Comparison of ENCODE assay signal across 1 cellular context in the genomic region with DNA sequence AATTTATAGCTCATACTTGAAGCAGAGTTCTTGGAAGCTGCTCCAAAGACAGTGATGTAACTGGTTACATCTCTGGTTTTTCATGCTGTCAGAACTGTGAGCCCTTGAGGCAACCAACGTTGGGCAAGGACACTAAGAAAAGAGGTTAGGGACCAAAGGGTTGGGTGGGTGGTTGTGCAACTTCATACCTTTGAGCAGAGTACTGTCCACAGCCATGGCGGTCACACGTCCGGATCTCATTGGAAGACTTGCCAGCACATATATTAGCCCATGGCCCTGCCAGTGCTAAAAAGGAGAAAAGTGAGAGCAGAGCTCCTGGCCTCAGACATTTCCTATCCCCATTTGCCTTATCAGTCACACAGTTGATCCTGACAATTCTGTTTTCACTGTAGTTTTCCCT.
A peak's percentile ranks its signal among the peaks of the same experiment; 100 is the strongest.
TF ChIP-seq lines count a peak whose summit lies in the region.

No MANE protein-coding gene starts in this region.

TF ChIP-seq in liver, 16 proteins besides CTCF, POLR2A, EP300 and RAD21 (continued from another document):
- TF ChIP-seq, protein P1, sequence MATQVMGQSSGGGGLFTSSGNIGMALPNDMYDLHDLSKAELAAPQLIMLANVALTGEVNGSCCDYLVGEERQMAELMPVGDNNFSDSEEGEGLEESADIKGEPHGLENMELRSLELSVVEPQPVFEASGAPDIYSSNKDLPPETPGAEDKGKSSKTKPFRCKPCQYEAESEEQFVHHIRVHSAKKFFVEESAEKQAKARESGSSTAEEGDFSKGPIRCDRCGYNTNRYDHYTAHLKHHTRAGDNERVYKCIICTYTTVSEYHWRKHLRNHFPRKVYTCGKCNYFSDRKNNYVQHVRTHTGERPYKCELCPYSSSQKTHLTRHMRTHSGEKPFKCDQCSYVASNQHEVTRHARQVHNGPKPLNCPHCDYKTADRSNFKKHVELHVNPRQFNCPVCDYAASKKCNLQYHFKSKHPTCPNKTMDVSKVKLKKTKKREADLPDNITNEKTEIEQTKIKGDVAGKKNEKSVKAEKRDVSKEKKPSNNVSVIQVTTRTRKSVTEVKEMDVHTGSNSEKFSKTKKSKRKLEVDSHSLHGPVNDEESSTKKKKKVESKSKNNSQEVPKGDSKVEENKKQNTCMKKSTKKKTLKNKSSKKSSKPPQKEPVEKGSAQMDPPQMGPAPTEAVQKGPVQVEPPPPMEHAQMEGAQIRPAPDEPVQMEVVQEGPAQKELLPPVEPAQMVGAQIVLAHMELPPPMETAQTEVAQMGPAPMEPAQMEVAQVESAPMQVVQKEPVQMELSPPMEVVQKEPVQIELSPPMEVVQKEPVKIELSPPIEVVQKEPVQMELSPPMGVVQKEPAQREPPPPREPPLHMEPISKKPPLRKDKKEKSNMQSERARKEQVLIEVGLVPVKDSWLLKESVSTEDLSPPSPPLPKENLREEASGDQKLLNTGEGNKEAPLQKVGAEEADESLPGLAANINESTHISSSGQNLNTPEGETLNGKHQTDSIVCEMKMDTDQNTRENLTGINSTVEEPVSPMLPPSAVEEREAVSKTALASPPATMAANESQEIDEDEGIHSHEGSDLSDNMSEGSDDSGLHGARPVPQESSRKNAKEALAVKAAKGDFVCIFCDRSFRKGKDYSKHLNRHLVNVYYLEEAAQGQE (IDR thresholded peaks at IDR 0.05) = no peak
- no peak for TF ChIP-seq FOXA2 (IDR thresholded peaks at IDR 0.05)
- TF ChIP-seq HNF4A (conservative IDR thresholded peaks at IDR 0.05) = peak; percentile 73 to 74
- TF ChIP-seq GABPA (IDR thresholded peaks at IDR 0.05 in 1 of 2, conservative IDR thresholded peaks at IDR 0.05 in 1 of 2) = no peak
- TF ChIP-seq, protein P2, sequence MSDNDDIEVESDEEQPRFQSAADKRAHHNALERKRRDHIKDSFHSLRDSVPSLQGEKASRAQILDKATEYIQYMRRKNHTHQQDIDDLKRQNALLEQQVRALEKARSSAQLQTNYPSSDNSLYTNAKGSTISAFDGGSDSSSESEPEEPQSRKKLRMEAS (IDR thresholded peaks at IDR 0.05) = no peak
- TF ChIP-seq RXRA (IDR thresholded peaks at IDR 0.05) = peak; percentile 69 to 76
- peak; percentile 31 to 47 for TF ChIP-seq JUND (IDR thresholded peaks at IDR 0.05)
- TF ChIP-seq HNF4G (IDR thresholded peaks at IDR 0.05) = no peak
- peak; percentile 81 for TF ChIP-seq TAF1 (conservative IDR thresholded peaks at IDR 0.05)
- peak; percentile 78 for TF ChIP-seq YY1 (IDR thresholded peaks at IDR 0.05)
- TF ChIP-seq FOXA1 (IDR thresholded peaks at IDR 0.05) = no peak
